In genomic region chr14:98444077-98444476, GRCh38 we compare ENCODE assay signal across 17 cellular contexts.
DNase-seq lines count a peak whose midpoint lies in the region; ATAC-seq lines count a peak whose summit lies in the region.
"Had no signal": no experiment of that assay in that cellular context is flagged by ENCODE, and none has a peak within 500 bp of the region (broad histone marks: within the 10 kb centered on the region; RNA-seq: fewer than 3 reads in every experiment).

No MANE protein-coding gene starts in this region.

- peaks cover 13% of the 10 kb centered on the region for H3K4me1 ChIP-seq in mesendoderm (ENCODE audit: control insufficient read depth, low read depth, low read length)
- H3K4me1 ChIP-seq: left ventricle myocardium inferior, thyroid gland had no signal

- no peak overlapping the region for H2BK15ac ChIP-seq in mesendoderm (replicated peaks; ENCODE audit: low read depth)

- H4K5ac ChIP-seq in mesendoderm (ENCODE audit: low read length), result no peak overlapping the region

- no peak overlapping the region for H3K27ac ChIP-seq in mesendoderm (ENCODE audit: low read depth, low read length)
- H3K27ac ChIP-seq: left ventricle myocardium inferior, thyroid gland had no signal

- no peak overlapping the region for H4K8ac ChIP-seq in mesendoderm (ENCODE audit: low read depth, low read length)

- no peak overlapping the region for H2AK5ac ChIP-seq in mesendoderm (ENCODE audit: low read length)

- H3K79me2 ChIP-seq in mesendoderm (ENCODE audit: control insufficient read depth, insufficient read depth, low read length), result no peaks in the 10 kb centered on the region

- no peak overlapping the region for H3K9ac ChIP-seq in mesendoderm (ENCODE audit: low read length)

- no peak overlapping the region for H3K4me3 ChIP-seq in mesendoderm (ENCODE audit: low read length)
- H3K4me3 ChIP-seq: left ventricle myocardium inferior, mucosa of descending colon, smooth muscle cell, thyroid gland had no signal

- no peaks in the 10 kb centered on the region for H3K36me3 ChIP-seq in mesendoderm (ENCODE audit: control insufficient read depth, insufficient read depth, low read length)
- H3K36me3 ChIP-seq: left ventricle myocardium inferior, thyroid gland had no signal

- no peak overlapping the region for H2BK5ac ChIP-seq in mesendoderm (ENCODE audit: low read length)

- DNase-seq in activated gamma-delta T cell treated with Interleukin-2 at 50 U/mL for 16 hours (peak; percentile 49), activated gamma-delta T cell (lab: John Stamatoyannopoulos, UW) (no peak), mesendoderm (no peak), NCI-H2196 treated with DMSO at 0.1 percent for 48 hours (lab: John Stamatoyannopoulos, UW; ENCODE audit: unreplicated experiment) (no peak), kidney glomerular epithelial cell (lab: John Stamatoyannopoulos, UW) (no peak)
- peak; percentile 36 for DNase-seq in activated CD4-positive, CD25-positive, alpha-beta regulatory T cell treated with anti-CD3 and anti-CD28 coated beads, Interleukin-2, amount 50 U/mL, for 72 hours
- DNase-seq in activated effector memory CD4-positive, alpha-beta T cell treated with anti-CD3 and anti-CD28 coated beads, Interleukin-2, amount 50 U/mL, for 16 hours, result peak; percentile 66
- DNase-seq: DMS79 treated with DMSO at 0.1 percent for 48 hours, HCEC 1CT, left ventricle myocardium inferior, mucosa of descending colon, NCI-H1417 treated with DMSO at 0.1 percent for 48 hours, SHP77, thyroid gland had no signal

- H3K23ac ChIP-seq in mesendoderm (ENCODE audit: low read length), result no peak overlapping the region

- H3K4ac ChIP-seq in mesendoderm (ENCODE audit: low read depth, low read length), result peak overlapping the region; percentile 18

- no peak overlapping the region for H2BK120ac ChIP-seq in mesendoderm (ENCODE audit: low read depth, low read length)

- H3K56ac ChIP-seq in mesendoderm (ENCODE audit: low read length), result no peak overlapping the region

- no peak overlapping the region for H3K4me2 ChIP-seq in mesendoderm (ENCODE audit: low read length)
- H3K4me2 ChIP-seq: smooth muscle cell had no signal

- ATAC-seq in GM21528 (IDR thresholded peaks at IDR 0.05; ENCODE audit: low FRiP score, unreplicated experiment), result no peak
- ATAC-seq: HepG2, mucosa of descending colon had no signal

- no peaks in the 10 kb centered on the region for H3K79me1 ChIP-seq in mesendoderm (ENCODE audit: low read length)

- WGBS in mesendoderm (ENCODE audit: extremely low coverage, insufficient coverage, low lambda C conversion rate), result no CpG with 5 or more reads among the region's 2 CpGs

- H3K27me3 ChIP-seq in mesendoderm (ENCODE audit: insufficient read depth, low read length, poor library complexity), result no peaks in the 10 kb centered on the region
- H3K27me3 ChIP-seq: thyroid gland had no signal

- peak overlapping the region; percentile 87 for H3K18ac ChIP-seq in mesendoderm (ENCODE audit: low read length)

Comparison
In these comparisons a context has a peak if more than half of its experiments do, and no peak if none do; other contexts are left out.
1. DNase-seq: peak in activated gamma-delta T cell treated with Interleukin-2 at 50 U/mL for 16 hours (single experiment), activated CD4-positive, CD25-positive, alpha-beta regulatory T cell treated with anti-CD3 and anti-CD28 coated beads, Interleukin-2, amount 50 U/mL, for 72 hours (single experiment) and activated effector memory CD4-positive, alpha-beta T cell treated with anti-CD3 and anti-CD28 coated beads, Interleukin-2, amount 50 U/mL, for 16 hours (single experiment); none in activated gamma-delta T cell (single experiment), mesendoderm (single experiment), NCI-H2196 treated with DMSO at 0.1 percent for 48 hours (single experiment) and kidney glomerular epithelial cell (single experiment).